ENCODE assay signal across 1 cellular context in genomic region chr1:77060000-77060399, GRCh38.
TF ChIP-seq lines count a peak whose summit lies in the region.

No MANE protein-coding gene starts in this region.

TF ChIP-seq in H1, 55 proteins besides CTCF, POLR2A, EP300 and RAD21:
- TF ChIP-seq KDM5A (IDR thresholded peaks at IDR 0.05; ENCODE audit: low read length) (no peak), HDAC6 (IDR thresholded peaks at IDR 0.05; ENCODE audit: low read depth, low read length) (no peak), ASH2L (IDR thresholded peaks at IDR 0.05; ENCODE audit: low read length) (peak; percentile 25), MAFK (IDR thresholded peaks at IDR 0.05; ENCODE audit: low read depth, low read length) (no peak), SP1 (IDR thresholded peaks at IDR 0.05; ENCODE audit: low read depth, low read length) (peak; percentile 31; the same call in 1 of the 2 replicates), NANOG (IDR thresholded peaks at IDR 0.05; ENCODE audit: insufficient read depth, low read depth, low read length, poor library complexity, severe bottlenecking) (peak; percentile 76), HDAC2 (IDR thresholded peaks at IDR 0.05; ENCODE audit: borderline replicate concordance in 1 of 2, low read depth in 2 of 2, low read length in 2 of 2) (0 out of 4 replicates have a peak, but pooled peaks of 1 of the 2 experiments have one; percentile 38)
